Comparison of ENCODE assay signal across 10 cellular contexts in genomic region chr6:4806308-4807190, GRCh38.
"Had no signal": no experiment of that assay in that cellular context is flagged by ENCODE, and none has a peak within 500 bp of the region (broad histone marks: within the 10 kb centered on the region; RNA-seq: fewer than 3 reads in every experiment).

No MANE protein-coding gene starts in this region.

- H3K27ac Mint-ChIP-seq: activated naive CD4-positive, alpha-beta T cell treated with anti-CD3 and anti-CD28 coated beads, Interleukin-2, amount 50 U/mL, for 72 hours; memory B cell; T-helper 17 cell had no signal

- H3K36me3 ChIP-seq: esophagus muscularis mucosa, stomach had no signal

- H2AFZ ChIP-seq: parathyroid adenoma had no signal

- H3K4me3 ChIP-seq: body of pancreas, esophagus muscularis mucosa, stomach had no signal

- H3K36me3 Mint-ChIP-seq: immature natural killer cell had no signal

- H3K9me3 ChIP-seq: body of pancreas, esophagus muscularis mucosa, stomach had no signal

- H3K27ac ChIP-seq: body of pancreas, esophagus muscularis mucosa, parathyroid adenoma, stomach had no signal

- DNase-seq: activated CD4-positive, CD25-positive, alpha-beta regulatory T cell; amniotic stem cell; T-helper 17 cell had no signal

- H3K9me3 Mint-ChIP-seq: immature natural killer cell had no signal

- H3K27me3 ChIP-seq: body of pancreas, esophagus muscularis mucosa, stomach had no signal

- H3K4me3 Mint-ChIP-seq: memory B cell, T-helper 17 cell had no signal

- H3K9ac ChIP-seq: parathyroid adenoma had no signal

- H3K27me3 Mint-ChIP-seq: memory B cell, T-helper 17 cell had no signal

- ATAC-seq: activated naive CD4-positive, alpha-beta T cell treated with anti-CD3 and anti-CD28 coated beads, Interleukin-2, amount 50 U/mL, for 72 hours; T-helper 17 cell had no signal
